8 cellular contexts compared by ENCODE assay signal in the genomic region with DNA sequence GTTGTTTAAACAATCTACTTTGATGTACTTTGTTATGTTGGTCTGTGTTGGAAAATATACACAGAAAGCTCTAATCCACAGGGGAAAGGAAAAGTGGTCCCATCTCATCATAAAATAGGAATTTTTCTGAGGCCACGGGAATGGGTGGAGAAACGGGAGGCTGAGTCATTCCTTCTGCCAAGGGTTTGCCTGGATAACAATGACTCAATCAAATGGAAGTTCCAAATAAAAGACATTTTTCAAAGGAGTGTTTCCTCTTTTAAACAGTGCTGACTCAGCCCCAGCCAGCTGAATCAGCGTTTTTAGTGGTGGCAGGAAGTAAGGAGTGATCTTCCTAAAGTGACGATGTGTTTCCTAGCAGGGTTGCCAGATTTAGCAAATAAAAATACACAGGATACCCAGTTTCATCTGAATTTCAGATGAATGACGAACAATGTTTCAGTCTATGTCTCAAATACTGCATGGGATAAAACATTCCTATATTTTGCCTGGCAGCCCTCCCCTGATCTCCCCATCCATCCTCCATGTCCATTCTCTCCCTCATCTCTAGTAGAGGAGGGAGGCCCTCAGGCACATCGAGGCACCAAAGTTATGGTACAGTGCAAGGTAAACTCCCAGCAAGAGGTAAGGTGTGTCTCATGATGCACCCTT.
A peak's percentile ranks its signal among the peaks of the same experiment; 100 is the strongest.
DNase-seq lines count a peak whose midpoint lies in the region; ATAC-seq lines count a peak whose summit lies in the region.

No MANE protein-coding gene starts in this region.

- ATAC-seq in T-cell (replicated peaks in 1 of 4) (no peak), HG03095 (IDR thresholded peaks at IDR 0.05; ENCODE audit: unreplicated experiment) (no peak)

- H3K36me3 Mint-ChIP-seq in T-cell: peaks cover 36% of the 10 kb centered on the region

- H3K9me3 Mint-ChIP-seq in T-cell: peaks cover 0 to 3% (median 0%) of the 10 kb centered on the region in 3 donors

- POLR2A ChIA-PET in T-cell (lab: Charles Lee): no interaction called here

- H3K4me1 Mint-ChIP-seq in T-cell: peaks cover 94 to 98% (median 95%) of the 10 kb centered on the region in 3 donors

- H3K27me3 Mint-ChIP-seq in T-cell: no peaks in the 10 kb centered on the region

- CTCF ChIA-PET in T-cell (lab: Charles Lee): no interaction called here

- peak overlapping the region in 1 of 3 donors; percentile 20 for H3K4me3 Mint-ChIP-seq in T-cell

- DNase-seq in NCI-H748 (lab: John Stamatoyannopoulos, UW; ENCODE audit: unreplicated experiment): peak; percentile 1
- no peak for DNase-seq in NCI-H748 treated with DMSO at 0.1 percent for 48 hours (lab: John Stamatoyannopoulos, UW)
- DNase-seq in T-cell: peak in 1 of 34 experiments; percentile 12
- peak; percentile 98 for DNase-seq in fibroblast of peridontal ligament (ENCODE audit: extremely low read depth)
- DNase-seq in nucleus accumbens (lab: John Stamatoyannopoulos, UW): peak in 30 of 56 donors; percentile 6 to 76 (median 28)
- no peak for DNase-seq in NCI-H1105 (lab: John Stamatoyannopoulos, UW)
- DNase-seq in cerebellum (ENCODE audit: low spot score): no peak

- H3K27ac Mint-ChIP-seq in T-cell: peak overlapping the region; percentile 98 to 99

Comparison
In these comparisons a context has a peak if more than half of its experiments do, and no peak if none do; other contexts are left out.
1. DNase-seq: peak in NCI-H748 (single experiment), fibroblast of peridontal ligament (single experiment) and nucleus accumbens (30 of 56); none in NCI-H748 treated with DMSO at 0.1 percent for 48 hours (single experiment), NCI-H1105 (single experiment) and cerebellum (single experiment).